Comparison of ENCODE assay signal across 8 cellular contexts in the genomic region with DNA sequence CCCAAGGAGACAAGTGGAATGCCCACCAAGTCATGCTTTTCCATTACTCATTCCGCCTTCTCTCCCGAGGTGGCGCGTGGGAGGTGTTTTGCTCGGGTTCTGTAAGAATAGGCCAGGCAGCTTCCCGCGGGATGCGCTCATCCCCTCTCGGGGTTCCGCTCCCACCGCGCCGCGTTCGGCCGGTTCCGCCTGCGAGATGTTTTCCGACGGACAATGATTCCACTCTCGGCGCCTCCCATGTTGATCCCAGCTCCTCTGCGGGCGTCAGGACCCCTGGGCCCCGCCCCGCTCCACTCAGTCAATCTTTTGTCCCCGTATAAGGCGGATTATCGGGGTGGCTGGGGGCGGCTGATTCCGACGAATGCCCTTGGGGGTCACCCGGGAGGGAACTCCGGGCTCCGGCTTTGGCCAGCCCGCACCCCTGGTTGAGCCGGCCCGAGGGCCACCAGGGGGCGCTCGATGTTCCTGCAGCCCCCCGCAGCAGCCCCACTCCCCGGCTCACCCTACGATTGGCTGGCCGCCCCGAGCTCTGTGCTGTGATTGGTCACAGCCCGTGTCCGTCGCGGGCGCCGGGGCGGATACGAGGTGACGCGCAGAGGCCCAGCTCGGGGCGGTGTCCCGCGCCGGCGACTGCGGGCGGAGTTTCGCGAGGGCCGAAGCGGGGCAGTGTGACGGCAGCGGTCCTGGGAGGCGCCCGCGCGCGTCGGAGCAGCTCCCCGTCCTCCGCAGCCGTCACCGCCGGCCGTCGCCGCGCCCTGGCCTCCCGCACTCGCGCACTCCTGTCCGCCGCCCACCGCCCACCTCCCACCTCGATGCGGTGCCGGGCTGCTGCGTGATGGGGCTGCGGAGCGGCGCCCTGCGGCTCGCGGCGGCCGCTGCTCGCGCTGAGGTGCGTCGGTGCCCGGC. TPM values are rescaled to one million over a fixed set of nuclear protein-coding genes. Genes with fewer than 3 reads are reported as not detected.
DNase-seq lines count a peak whose midpoint lies in the region; ATAC-seq, FAIRE-seq and TF ChIP-seq lines count a peak whose summit lies in the region.

A gene with protein sequence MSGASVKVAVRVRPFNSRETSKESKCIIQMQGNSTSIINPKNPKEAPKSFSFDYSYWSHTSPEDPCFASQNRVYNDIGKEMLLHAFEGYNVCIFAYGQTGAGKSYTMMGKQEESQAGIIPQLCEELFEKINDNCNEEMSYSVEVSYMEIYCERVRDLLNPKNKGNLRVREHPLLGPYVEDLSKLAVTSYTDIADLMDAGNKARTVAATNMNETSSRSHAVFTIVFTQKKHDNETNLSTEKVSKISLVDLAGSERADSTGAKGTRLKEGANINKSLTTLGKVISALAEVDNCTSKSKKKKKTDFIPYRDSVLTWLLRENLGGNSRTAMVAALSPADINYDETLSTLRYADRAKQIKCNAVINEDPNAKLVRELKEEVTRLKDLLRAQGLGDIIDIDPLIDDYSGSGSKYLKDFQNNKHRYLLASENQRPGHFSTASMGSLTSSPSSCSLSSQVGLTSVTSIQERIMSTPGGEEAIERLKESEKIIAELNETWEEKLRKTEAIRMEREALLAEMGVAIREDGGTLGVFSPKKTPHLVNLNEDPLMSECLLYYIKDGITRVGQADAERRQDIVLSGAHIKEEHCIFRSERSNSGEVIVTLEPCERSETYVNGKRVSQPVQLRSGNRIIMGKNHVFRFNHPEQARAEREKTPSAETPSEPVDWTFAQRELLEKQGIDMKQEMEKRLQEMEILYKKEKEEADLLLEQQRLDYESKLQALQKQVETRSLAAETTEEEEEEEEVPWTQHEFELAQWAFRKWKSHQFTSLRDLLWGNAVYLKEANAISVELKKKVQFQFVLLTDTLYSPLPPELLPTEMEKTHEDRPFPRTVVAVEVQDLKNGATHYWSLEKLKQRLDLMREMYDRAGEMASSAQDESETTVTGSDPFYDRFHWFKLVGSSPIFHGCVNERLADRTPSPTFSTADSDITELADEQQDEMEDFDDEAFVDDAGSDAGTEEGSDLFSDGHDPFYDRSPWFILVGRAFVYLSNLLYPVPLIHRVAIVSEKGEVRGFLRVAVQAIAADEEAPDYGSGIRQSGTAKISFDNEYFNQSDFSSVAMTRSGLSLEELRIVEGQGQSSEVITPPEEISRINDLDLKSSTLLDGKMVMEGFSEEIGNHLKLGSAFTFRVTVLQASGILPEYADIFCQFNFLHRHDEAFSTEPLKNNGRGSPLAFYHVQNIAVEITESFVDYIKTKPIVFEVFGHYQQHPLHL (N-terminal part only) (plus strand): TSS at position 666 of the 906 bp plus-strand sequence. CDS start 21,759 bp downstream, outside the sequence.

- intact Hi-C loops in breast epithelium (cut with DNase I; ENCODE audit: low total_unique reads), result no loop called here

- peak; percentile 95 for DNase-seq in ACHN
- peak; percentile 98 for DNase-seq in NCI-H2196 (lab: John Stamatoyannopoulos, UW; ENCODE audit: unreplicated experiment)
- DNase-seq in breast epithelium (ENCODE audit: low spot score in 2 of 2), result peak; percentile 98 to 99
- peak; percentile 98 for DNase-seq in small intestine

- TF ChIP-seq POLR2A in breast epithelium (IDR thresholded peaks at IDR 0.05), result peak; percentile 60

- no peaks in the 10 kb centered on the region for H3K36me3 ChIP-seq in breast epithelium
- no peaks in the 10 kb centered on the region for H3K36me3 ChIP-seq in iPS-20b (ENCODE audit: insufficient read depth, low read depth, low read length)
- H3K36me3 ChIP-seq in small intestine (ENCODE audit: control insufficient read depth in 2 of 2, insufficient read depth in 2 of 2, low read length in 2 of 2), result no peaks in the 10 kb centered on the region

- WGBS in small intestine, 3 donors, result 0 to 1% (median 0%) methylated on average over 46 to 107 of the region's 107 CpGs

- H3K9me3 ChIP-seq in breast epithelium, result no peaks in the 10 kb centered on the region
- no peaks in the 10 kb centered on the region for H3K9me3 ChIP-seq in iPS-20b (ENCODE audit: insufficient read depth, low read depth, low read length)
- H3K9me3 ChIP-seq in small intestine (ENCODE audit: control insufficient read depth, low read depth), result no peaks in the 10 kb centered on the region

- H3K9ac ChIP-seq in iPS-20b (ENCODE audit: low read depth, low read length), result peak within 1 kb of the TSS; percentile 97

- H3K4me1 ChIP-seq in breast epithelium (peaks cover 0 to 13% of the 10 kb centered on the region in 2 donors), iPS-20b (ENCODE audit: insufficient read depth, low read length) (peaks cover 13% of the 10 kb centered on the region; the same call in 1 of the 2 replicates), small intestine (ENCODE audit: control insufficient read depth in 2 of 2, insufficient read depth in 1 of 2, low read depth in 1 of 2, low read length in 1 of 2) (peaks cover 0 to 4% of the 10 kb centered on the region in 2 donors)

- peak within 1 kb of the TSS; percentile 95 for H3K27ac ChIP-seq in VCaP
- peak within 1 kb of the TSS; percentile 98 to 99 for H3K27ac ChIP-seq in breast epithelium
- peak within 1 kb of the TSS; percentile 72 for H3K27ac ChIP-seq in iPS-20b (ENCODE audit: low read length)
- H3K27ac ChIP-seq in small intestine (ENCODE audit: low read depth in 1 of 2, low read length in 1 of 2), result peak within 1 kb of the TSS; percentile 96 to 100

- peak within 1 kb of the TSS; percentile 88 to 96 (median 90) for H3K4me3 ChIP-seq in breast epithelium
- peak within 1 kb of the TSS; percentile 99 for H3K4me3 ChIP-seq in iPS-20b (ENCODE audit: low read length)
- peak within 1 kb of the TSS; percentile 92 to 95 for H3K4me3 ChIP-seq in small intestine (ENCODE audit: low read depth in 1 of 2, low read length in 2 of 2)

- H3K27me3 ChIP-seq in breast epithelium (no peaks in the 10 kb centered on the region), iPS-20b (ENCODE audit: insufficient read depth, low read length) (no peaks in the 10 kb centered on the region), small intestine (ENCODE audit: control insufficient read depth in 2 of 2, insufficient read depth in 2 of 2, low read length in 2 of 2) (no peaks in the 10 kb centered on the region)

- FAIRE-seq in small intestine (lab: Jason Lieb, UNC), result no peak

- ATAC-seq in GM18867 (IDR thresholded peaks at IDR 0.05; ENCODE audit: unreplicated experiment), result peak; percentile 97
- ATAC-seq in HG03103 (IDR thresholded peaks at IDR 0.05; ENCODE audit: low read depth, unreplicated experiment), result peak; percentile 97

- TF ChIP-seq CTCF in VCaP (conservative IDR thresholded peaks at IDR 0.05) (peak; percentile 97), breast epithelium (IDR thresholded peaks at IDR 0.05) (peak; percentile 99)

- in situ Hi-C loops in ACHN (cut with HindIII; ENCODE audit: low pct_ligation_motif_present, low pct_unique_long_range_greater_than_20kb, low sequenced_read_pairs), result no loop called here

RNA-seq across cellular contexts. Expression of the gene that starts here (rescaled TPM):
- total RNA-seq in breast epithelium, result 10 to 100 TPM; 42.6 to 45.7 (median 43.5) TPM
- polyA plus RNA-seq in small intestine, result 10 to 100 TPM in 2 of 3 donors, 1 to 10 TPM in 1; 6.8 to 13.7 (median 11.4) TPM

Comparison
In these comparisons a context has a peak if more than half of its experiments do, and no peak if none do; other contexts are left out.
1. Peak in every context shown above with its lines: DNase-seq, ATAC-seq, H3K4me3 ChIP-seq and H3K27ac ChIP-seq.